Comparison of ENCODE assay signal across 1 cellular context in genomic region chr1:1304331-1305299, GRCh38.
TF ChIP-seq lines count a peak whose summit lies in the region.

No MANE protein-coding gene starts in this region.

TF ChIP-seq in K562, 482 proteins besides CTCF, POLR2A, EP300 and RAD21 (continued from another document):
- TF ChIP-seq RREB1 (CRISPR knock-in tag; IDR thresholded peaks at IDR 0.05) (no peak), ZNF318 (IDR thresholded peaks at IDR 0.05; ENCODE audit: borderline replicate concordance in 1 of 2, low read depth in 1 of 2) (no peak), BRD9 (IDR thresholded peaks at IDR 0.05; ENCODE audit: low read depth, partially characterized antibody) (no peak), SMAD2 (IDR thresholded peaks at IDR 0.05; ENCODE audit: low read depth, low read length) (no peak), ATF4 (CRISPR knock-in tag; IDR thresholded peaks at IDR 0.05) (no peak), ZNF77 (CRISPR knock-in tag; IDR thresholded peaks at IDR 0.05) (no peak), RNF2 (IDR thresholded peaks at IDR 0.05) (no peak), BRD4 (IDR thresholded peaks at IDR 0.05) (no peak), RBM17 (IDR thresholded peaks at IDR 0.05; ENCODE audit: borderline replicate concordance, low read depth, low read length) (no peak), CSDE1 (IDR thresholded peaks at IDR 0.05) (no peak)
